ENCODE assay signal across 15 cellular contexts in genomic region chr10:45468110-45468509, GRCh38.
"Had no signal": no experiment of that assay in that cellular context is flagged by ENCODE, and none has a peak within 500 bp of the region (broad histone marks: within the 10 kb centered on the region; RNA-seq: fewer than 3 reads in every experiment).

No MANE protein-coding gene starts in this region.

- H3K27ac ChIP-seq: hepatocyte, parathyroid adenoma, tibial nerve, uterus had no signal

- ATAC-seq: esophagus mucosa, left lobe of liver had no signal

- H3K27me3 Mint-ChIP-seq: activated naive CD4-positive, alpha-beta T cell treated with anti-CD3 and anti-CD28 coated beads, Interleukin-2, amount 10 ng/mL, durations not matched to agents 7 days and 5 days; naive B cell had no signal

- H3K36me3 Mint-ChIP-seq: activated naive CD4-positive, alpha-beta T cell treated with anti-CD3 and anti-CD28 coated beads, Interleukin-2, amount 10 ng/mL, durations not matched to agents 7 days and 5 days; naive B cell had no signal

- H3K4me3 Mint-ChIP-seq: activated naive CD4-positive, alpha-beta T cell treated with anti-CD3 and anti-CD28 coated beads, Interleukin-2, amount 10 ng/mL, durations not matched to agents 7 days and 5 days; T-helper 2 cell treated with Interferon-gamma antibody and Interleukin-4, amounts not matched to agents 5 μg/mL and 100 μg/mL, for 36 hours had no signal

- H3K9me3 Mint-ChIP-seq: activated naive CD4-positive, alpha-beta T cell treated with anti-CD3 and anti-CD28 coated beads, Interleukin-2, amount 10 ng/mL, durations not matched to agents 7 days and 5 days; naive B cell; T-helper 2 cell treated with Interferon-gamma antibody and Interleukin-4, amounts not matched to agents 5 μg/mL and 100 μg/mL, for 36 hours had no signal

- H3K4me3 ChIP-seq: hepatocyte, tibial nerve, uterus had no signal

- H3K9me3 ChIP-seq: tibial nerve, uterus had no signal

- H3K4me1 ChIP-seq: uterus had no signal

- H3K27ac Mint-ChIP-seq: activated naive CD4-positive, alpha-beta T cell treated with anti-CD3 and anti-CD28 coated beads, Interleukin-2, amount 10 ng/mL, durations not matched to agents 7 days and 5 days; T-helper 2 cell treated with Interferon-gamma antibody and Interleukin-4, amounts not matched to agents 5 μg/mL and 100 μg/mL, for 36 hours had no signal

- DNase-seq: activated CD4-positive, alpha-beta T cell treated with anti-CD3 and anti-CD28 coated beads for 1 hour; activated CD4-positive, alpha-beta T cell treated with anti-CD3 and anti-CD28 coated beads, Interleukin-2, amount 50 U/mL, for 4 hours; activated naive CD4-positive, alpha-beta T cell treated with anti-CD3 and anti-CD28 coated beads, Interleukin-2, amount 10 ng/mL, durations not matched to agents 7 days and 5 days; activated T-cell treated with anti-CD3 and anti-CD28 coated beads for 4 hours; islet precursor cell; mammary epithelial cell; naive B cell; stimulated activated CD4-positive, alpha-beta T cell treated with anti-CD3 and anti-CD28 coated beads, Interleukin-1b, Interleukin-23, amount 100 ng/mL, for 48 hours; uterus had no signal

- H3K36me3 ChIP-seq: uterus had no signal

- H3K27me3 ChIP-seq: hepatocyte, tibial nerve, uterus had no signal
